In the genomic region with DNA sequence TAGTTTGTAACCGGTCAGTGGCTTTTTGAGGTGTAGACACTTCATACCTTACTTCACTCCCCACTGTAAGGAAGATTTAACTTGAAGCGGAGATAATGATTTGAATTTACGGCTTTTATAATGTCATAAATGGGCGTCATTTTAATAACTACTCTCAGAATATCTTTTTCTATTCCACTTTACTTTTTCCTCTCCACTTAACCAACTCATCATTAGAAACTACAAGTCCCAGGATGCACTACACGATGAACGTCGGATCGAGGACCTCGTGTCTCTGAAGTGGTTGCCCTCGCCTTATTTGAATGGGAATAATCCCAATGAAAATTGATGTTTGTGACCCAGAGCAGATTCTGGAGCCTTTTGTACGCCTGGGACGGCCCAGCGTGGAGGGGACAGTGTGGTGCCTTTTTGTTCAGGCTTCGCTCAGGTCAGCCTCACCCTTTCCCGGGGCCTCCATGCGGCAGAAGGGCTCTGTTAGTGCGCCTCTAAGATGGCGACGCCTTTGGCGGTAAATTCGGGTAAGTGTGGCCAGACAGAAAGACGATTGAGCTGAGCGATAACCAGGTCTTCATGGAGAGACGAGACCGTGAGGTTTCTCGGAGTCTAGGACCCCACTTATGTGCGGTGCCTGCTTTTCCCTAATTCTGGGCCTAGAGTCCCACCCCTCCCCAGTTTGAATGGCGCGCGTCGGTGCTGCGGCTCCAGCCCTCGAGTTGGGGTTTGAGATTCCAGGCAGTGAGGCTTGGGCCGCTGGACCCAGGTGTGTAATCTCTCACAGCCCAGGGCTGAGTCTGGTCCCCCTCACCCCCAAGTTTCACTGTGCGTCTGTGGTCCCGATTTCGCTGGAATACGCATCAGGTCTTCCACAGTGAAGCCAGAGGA, we compare ENCODE assay signal across 8 cellular contexts. TPM values are rescaled to one million over a fixed set of nuclear protein-coding genes. Genes with fewer than 3 reads are reported as not detected.
A peak's percentile ranks its signal among the peaks of the same experiment; 100 is the strongest.
DNase-seq lines count a peak whose midpoint lies in the region; ATAC-seq and TF ChIP-seq lines count a peak whose summit lies in the region.

A gene with protein sequence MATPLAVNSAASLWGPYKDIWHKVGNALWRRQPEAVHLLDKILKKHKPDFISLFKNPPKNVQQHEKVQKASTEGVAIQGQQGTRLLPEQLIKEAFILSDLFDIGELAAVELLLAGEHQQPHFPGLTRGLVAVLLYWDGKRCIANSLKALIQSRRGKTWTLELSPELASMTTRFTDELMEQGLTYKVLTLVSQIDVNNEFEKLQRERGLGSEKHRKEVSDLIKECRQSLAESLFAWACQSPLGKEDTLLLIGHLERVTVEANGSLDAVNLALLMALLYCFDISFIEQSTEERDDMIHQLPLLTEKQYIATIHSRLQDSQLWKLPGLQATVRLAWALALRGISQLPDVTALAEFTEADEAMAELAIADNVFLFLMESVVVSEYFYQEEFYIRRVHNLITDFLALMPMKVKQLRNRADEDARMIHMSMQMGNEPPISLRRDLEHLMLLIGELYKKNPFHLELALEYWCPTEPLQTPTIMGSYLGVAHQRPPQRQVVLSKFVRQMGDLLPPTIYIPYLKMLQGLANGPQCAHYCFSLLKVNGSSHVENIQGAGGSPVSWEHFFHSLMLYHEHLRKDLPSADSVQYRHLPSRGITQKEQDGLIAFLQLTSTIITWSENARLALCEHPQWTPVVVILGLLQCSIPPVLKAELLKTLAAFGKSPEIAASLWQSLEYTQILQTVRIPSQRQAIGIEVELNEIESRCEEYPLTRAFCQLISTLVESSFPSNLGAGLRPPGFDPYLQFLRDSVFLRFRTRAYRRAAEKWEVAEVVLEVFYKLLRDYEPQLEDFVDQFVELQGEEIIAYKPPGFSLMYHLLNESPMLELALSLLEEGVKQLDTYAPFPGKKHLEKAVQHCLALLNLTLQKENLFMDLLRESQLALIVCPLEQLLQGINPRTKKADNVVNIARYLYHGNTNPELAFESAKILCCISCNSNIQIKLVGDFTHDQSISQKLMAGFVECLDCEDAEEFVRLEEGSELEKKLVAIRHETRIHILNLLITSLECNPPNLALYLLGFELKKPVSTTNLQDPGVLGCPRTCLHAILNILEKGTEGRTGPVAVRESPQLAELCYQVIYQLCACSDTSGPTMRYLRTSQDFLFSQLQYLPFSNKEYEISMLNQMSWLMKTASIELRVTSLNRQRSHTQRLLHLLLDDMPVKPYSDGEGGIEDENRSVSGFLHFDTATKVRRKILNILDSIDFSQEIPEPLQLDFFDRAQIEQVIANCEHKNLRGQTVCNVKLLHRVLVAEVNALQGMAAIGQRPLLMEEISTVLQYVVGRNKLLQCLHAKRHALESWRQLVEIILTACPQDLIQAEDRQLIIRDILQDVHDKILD (N-terminal part only) (plus strand): TSS at position 463 of the 882 bp plus-strand sequence. CDS start 28 bp downstream, at position 491.

- no peak within 1 kb of the TSS for H3K4me3 Mint-ChIP-seq in activated CD4-positive, alpha-beta T cell treated with anti-CD3 and anti-CD28 coated beads for 36 hours

- CTCF ChIA-PET in BJ (lab: Yijun Ruan, JAX), result interaction anchor here (1.0 to 3.0 kb wide), 6 partner anchors 259 to 871 kb away, joined by 3 to 16 read pairs (median 7); no protein-coding TSS in a partner anchor
- CTCF ChIA-PET in activated CD4-positive, alpha-beta T cell treated with anti-CD3 and anti-CD28 coated beads for 36 hours (lab: Charles Lee), result interaction anchor here (0.6 kb wide), 1 partner anchor 53 kb away, joined by 3 read pairs; no protein-coding TSS in a partner anchor

- no peaks in the 10 kb centered on the region for H3K27me3 Mint-ChIP-seq in activated CD4-positive, alpha-beta T cell treated with anti-CD3 and anti-CD28 coated beads for 36 hours

- TF ChIP-seq POLR2A in GM19193 (IDR thresholded peaks at IDR 0.05; ENCODE audit: extremely low read depth, insufficient read depth, insufficient read length), result peak; percentile 82

- peaks cover 27% of the 10 kb centered on the region for H3K4me1 Mint-ChIP-seq in activated CD4-positive, alpha-beta T cell treated with anti-CD3 and anti-CD28 coated beads for 36 hours

- no peak within 1 kb of the TSS for H3K27ac Mint-ChIP-seq in activated CD4-positive, alpha-beta T cell treated with anti-CD3 and anti-CD28 coated beads for 36 hours

- H3K36me3 ChIP-seq in BJ (ENCODE audit: control insufficient read depth, insufficient read depth, low read length) (no peaks in the 10 kb centered on the region), colonic mucosa (no peaks in the 10 kb centered on the region)

- peaks cover 14% of the 10 kb centered on the region for H3K36me3 Mint-ChIP-seq in activated CD4-positive, alpha-beta T cell treated with anti-CD3 and anti-CD28 coated beads for 36 hours (ENCODE audit: low read depth)

- DNase-seq in BJ (ENCODE audit: low read depth) (peak; percentile 59), NCI-H460 (ENCODE audit: extremely low read depth, low read depth) (peak; percentile 79), colonic mucosa (peak; percentile 77), left kidney (ENCODE audit: low read depth, low spot score) (peak; percentile 92)
- peak; percentile 81 for DNase-seq in activated CD4-positive, alpha-beta T cell treated with anti-CD3 and anti-CD28 coated beads for 36 hours
- peak; percentile 67 for DNase-seq in stimulated activated CD4-positive, alpha-beta T cell treated with anti-CD3 and anti-CD28 coated beads, Interleukin-1b, Interleukin-23, amount 100 ng/mL, for 48 hours

- no peaks in the 10 kb centered on the region for H3K9me3 ChIP-seq in colonic mucosa

- TF ChIP-seq CTCF in BJ (IDR thresholded peaks at IDR 0.05; ENCODE audit: insufficient read depth, low read depth, low read length), result no peak
- no peak for TF ChIP-seq CTCF in colonic mucosa (IDR thresholded peaks at IDR 0.05)

- intact Hi-C loops in activated CD4-positive, alpha-beta T cell treated with anti-CD3 and anti-CD28 coated beads for 36 hours (cut with DNase I, micrococcal nuclease), result loop anchor here (1.0 to 10.0 kb wide), 8 partner anchors 47 to 1243 kb away; a partner anchor contains a TSS
- intact Hi-C loops in colonic mucosa (cut with DNase I), result loop anchor here (5.0 kb wide), 2 partner anchors 50 to 275 kb away; no protein-coding TSS in a partner anchor

- no peaks in the 10 kb centered on the region for H3K9me3 Mint-ChIP-seq in activated CD4-positive, alpha-beta T cell treated with anti-CD3 and anti-CD28 coated beads for 36 hours (ENCODE audit: low read depth)

- peak; percentile 77 for ATAC-seq in HG03432 (IDR thresholded peaks at IDR 0.05; ENCODE audit: unreplicated experiment)
- ATAC-seq in activated CD4-positive, alpha-beta T cell treated with anti-CD3 and anti-CD28 coated beads for 36 hours, result peak; percentile 84

- peak within 1 kb of the TSS; percentile 93 for H3K4me3 ChIP-seq in BJ (ENCODE audit: low read depth, low read length)
- peak within 1 kb of the TSS; percentile 77 for H3K4me3 ChIP-seq in colonic mucosa

- no peaks in the 10 kb centered on the region; the same call in 1 of the 2 replicates for H3K27me3 ChIP-seq in BJ (ENCODE audit: control insufficient read depth, insufficient read depth, low read length)
- no peaks in the 10 kb centered on the region for H3K27me3 ChIP-seq in colonic mucosa

- H3K27ac ChIP-seq in colonic mucosa, result peak within 1 kb of the TSS; percentile 67

- H3K4me1 ChIP-seq in colonic mucosa, result no peaks in the 10 kb centered on the region

- POLR2A ChIA-PET in BJ (lab: Charles Lee), result no interaction called here
- POLR2A ChIA-PET in activated CD4-positive, alpha-beta T cell treated with anti-CD3 and anti-CD28 coated beads for 36 hours (lab: Charles Lee), result interaction anchor here (1.1 kb wide), 1 partner anchor 107 kb away, joined by 6 read pairs; no protein-coding TSS in a partner anchor

- peak within 1 kb of the TSS; percentile 92 to 96 for H3K9ac ChIP-seq in colonic mucosa (ENCODE audit: low read depth in 2 of 2, low read length in 2 of 2)

RNA-seq across cellular contexts. Expression of the gene that starts here (rescaled TPM):
- polyA plus RNA-seq in BJ (2011; rRNA removed), result 27.2 and 38.0 TPM in 2 replicates
- polyA minus RNA-seq in BJ (2011; rRNA and poly(A)+ RNA removed), result 31.0 and 43.4 TPM in 2 replicates
- total RNA-seq in NCI-H460 (2014; rRNA removed; shearing (Covaris generic)), result 102 and 103 TPM in 2 replicates
- 94.2 and 161 TPM in 2 replicates for polyA plus RNA-seq in NCI-H460 (2014; cell fraction: nucleus; rRNA removed)
- total RNA-seq in activated CD4-positive, alpha-beta T cell treated with anti-CD3 and anti-CD28 coated beads for 36 hours, result 100 to 1,000 TPM; 150 to 165 TPM
- total RNA-seq in colonic mucosa, result 10 to 100 TPM; 38.0 to 58.4 TPM

Comparison
In these comparisons a context has a peak if more than half of its experiments do, and no peak if none do; other contexts are left out.
1. Peak in every context shown above with its lines: DNase-seq, ATAC-seq, H3K4me3 ChIP-seq and H3K27ac ChIP-seq.